In the genomic region with DNA sequence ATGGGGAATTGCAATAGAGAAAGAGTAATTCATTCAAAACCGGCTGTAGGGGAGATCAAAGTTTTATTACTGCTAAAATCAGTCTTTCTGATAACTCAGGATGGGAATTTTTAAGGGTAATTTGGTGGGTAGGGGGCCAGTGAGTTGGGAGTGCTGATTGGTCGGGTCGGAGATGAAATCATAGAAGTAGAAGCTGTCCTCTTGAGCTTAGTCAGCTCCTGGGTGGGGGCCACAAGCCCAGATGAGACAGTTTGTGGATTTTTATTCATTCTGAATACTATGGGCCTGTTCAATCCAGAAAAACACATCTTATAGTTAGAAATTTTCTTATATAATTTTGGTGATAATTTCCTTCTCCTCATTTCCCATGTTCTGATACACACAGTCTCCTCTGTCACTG, we compare ENCODE assay signal across 1 cellular context.
TF ChIP-seq lines count a peak whose summit lies in the region.

No MANE protein-coding gene starts in this region.

TF ChIP-seq in GM23338, 12 proteins besides CTCF, POLR2A, EP300 and RAD21:
- TF ChIP-seq ZNF114 (CRISPR knock-in tag; IDR thresholded peaks at IDR 0.05), result no peak
